In genomic region chr4:61852105-61852504, GRCh38 we compare ENCODE assay signal across 1 cellular context.
DNase-seq lines count a peak whose midpoint lies in the region; ATAC-seq and TF ChIP-seq lines count a peak whose summit lies in the region.
"Not testable (repeated sequence)": the region's sequence is repeated elsewhere in the genome, so short reads cannot be mapped to it uniquely, and the experiment has no call there.

No MANE protein-coding gene starts in this region.

- not testable (repeated sequence) for TF ChIP-seq CTCF in WTC11 (IDR thresholded peaks at IDR 0.05)

- not testable (repeated sequence) for H3K9me3 Mint-ChIP-seq in WTC11

- H3K27ac Mint-ChIP-seq in WTC11: not testable (repeated sequence)

- not testable (repeated sequence) for DNase-seq in WTC11 (ENCODE audit: low spot score)

- not testable (repeated sequence) for ATAC-seq in WTC11

- H3K36me3 Mint-ChIP-seq in WTC11: not testable (repeated sequence)

- peaks cover 22% of the 10 kb centered on the region for H3K4me1 Mint-ChIP-seq in WTC11

- H3K27me3 Mint-ChIP-seq in WTC11 (ENCODE audit: low read depth): not testable (repeated sequence)

- H3K4me3 Mint-ChIP-seq in WTC11: not testable (repeated sequence)

- CTCF ChIA-PET in WTC11 (lab: Charles Lee): interaction anchor here (1.5 kb wide), 1 partner anchor 7 kb away, joined by 3 read pairs; no protein-coding TSS in a partner anchor

- POLR2A ChIA-PET in WTC11 (lab: Charles Lee): not testable (repeated sequence)

TF ChIP-seq in WTC11, 78 proteins besides CTCF, POLR2A, EP300 and RAD21:
- peak; percentile 77 for TF ChIP-seq ZNF121 (CRISPR knock-in tag; IDR thresholded peaks at IDR 0.05)
- TF ChIP-seq HMGA2 (CRISPR knock-in tag; IDR thresholded peaks at IDR 0.05): peak; percentile 92
